8 cellular contexts compared by ENCODE assay signal in the genomic region with DNA sequence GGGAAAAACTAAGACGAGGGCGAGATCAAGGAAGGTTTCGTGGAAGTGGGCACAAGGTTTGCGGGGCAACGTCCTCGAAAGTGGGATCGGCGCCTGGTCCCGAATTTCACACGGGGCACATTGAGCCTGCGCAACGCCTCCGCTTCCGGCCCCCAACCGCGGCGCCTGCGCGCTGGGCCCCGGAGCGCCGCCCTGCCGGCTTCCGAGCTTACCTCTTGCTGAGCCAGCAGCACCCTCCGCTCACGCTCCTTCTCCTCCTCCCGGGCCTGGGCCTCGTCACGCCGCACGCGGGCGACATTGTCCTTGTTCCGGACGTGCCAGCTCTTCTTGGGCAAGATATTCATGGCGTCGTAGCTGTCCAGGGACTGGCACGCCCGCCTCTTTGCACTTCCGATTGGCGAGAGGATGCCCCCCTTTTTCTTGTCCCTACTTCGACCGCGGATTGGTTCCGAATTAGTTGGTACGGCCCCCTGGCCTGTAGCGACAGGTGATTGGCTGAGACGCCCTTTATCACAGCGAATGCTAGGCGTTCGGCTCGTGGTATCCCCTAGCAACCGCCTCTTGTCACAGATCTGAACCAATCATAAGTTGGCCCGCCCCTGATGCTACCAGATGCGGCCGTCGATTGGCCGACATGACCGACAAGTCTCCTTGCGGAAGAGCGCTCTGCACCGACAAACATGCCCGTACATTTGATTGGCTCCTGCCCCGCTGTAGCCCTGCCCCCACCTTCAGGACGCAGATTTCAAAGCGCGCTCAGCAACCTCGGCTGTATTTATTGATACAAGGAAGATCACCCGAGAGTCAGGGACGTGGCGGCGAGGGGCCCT.
DNase-seq lines count a peak whose midpoint lies in the region; ATAC-seq lines count a peak whose summit lies in the region.

TSS of gene LENG1 (minus strand) at position 370 of the 830 bp plus-strand sequence. CDS start at position 344, 26 bp downstream.

- H3K4me1 Mint-ChIP-seq in effector memory CD8-positive, alpha-beta T cell (ENCODE audit: low read depth in 2 of 2): peaks cover 48 to 52% of the 10 kb centered on the region in 2 donors

- no peaks in the 10 kb centered on the region for H3K9me3 Mint-ChIP-seq in effector memory CD8-positive, alpha-beta T cell

- peak within 1 kb of the TSS; percentile 92 for H3K27ac Mint-ChIP-seq in effector memory CD8-positive, alpha-beta T cell

- no peaks in the 10 kb centered on the region for H3K27me3 Mint-ChIP-seq in effector memory CD8-positive, alpha-beta T cell

- H3K4me3 Mint-ChIP-seq in effector memory CD8-positive, alpha-beta T cell: peak within 1 kb of the TSS; percentile 83 to 89

- H3K36me3 Mint-ChIP-seq in effector memory CD8-positive, alpha-beta T cell (ENCODE audit: insufficient read depth): peaks cover 64% of the 10 kb centered on the region

- DNase-seq in COLO668 (lab: John Stamatoyannopoulos, UW; ENCODE audit: unreplicated experiment) (peak; percentile 99), HS-5 (ENCODE audit: low read depth) (peak; percentile 99), NK-92 (lab: John Stamatoyannopoulos, UW; ENCODE audit: unreplicated experiment) (peak; percentile 94), medulla oblongata (ENCODE audit: extremely low spot score) (peak; percentile 100)
- DNase-seq in activated CD8-positive, alpha-beta memory T cell treated with anti-CD3 and anti-CD28 coated beads for 4 hours (ENCODE audit: low read depth in 2 of 2): peak; percentile 95 to 99
- peak; percentile 97 to 98 (median 97) for DNase-seq in effector memory CD8-positive, alpha-beta T cell
- DNase-seq in stimulated activated CD8-positive, alpha-beta memory T cell treated with anti-CD3 and anti-CD28 coated beads, Interleukin-12 subunit alpha, Interleukin-12 subunit beta, amount 100 ng/mL, for 1 hour (ENCODE audit: low read depth): peak; percentile 98

- peak; percentile 73 for ATAC-seq in GM19468 (IDR thresholded peaks at IDR 0.05; ENCODE audit: extremely low read depth, unreplicated experiment)
- peak; percentile 85 for ATAC-seq in effector memory CD8-positive, alpha-beta T cell (replicated peaks)

Comparison
In these comparisons a context has a peak if more than half of its experiments do, and no peak if none do; other contexts are left out.
1. Peak in every context shown above with its lines: DNase-seq and ATAC-seq.